Comparison of ENCODE assay signal across 1 cellular context in genomic region chr1:209620484-209620879, GRCh38.
TF ChIP-seq lines count a peak whose summit lies in the region.

No MANE protein-coding gene starts in this region.

TF ChIP-seq in SK-N-SH, 30 proteins besides CTCF, POLR2A, EP300 and RAD21 (continued from another document):
- TF ChIP-seq, protein P1, sequence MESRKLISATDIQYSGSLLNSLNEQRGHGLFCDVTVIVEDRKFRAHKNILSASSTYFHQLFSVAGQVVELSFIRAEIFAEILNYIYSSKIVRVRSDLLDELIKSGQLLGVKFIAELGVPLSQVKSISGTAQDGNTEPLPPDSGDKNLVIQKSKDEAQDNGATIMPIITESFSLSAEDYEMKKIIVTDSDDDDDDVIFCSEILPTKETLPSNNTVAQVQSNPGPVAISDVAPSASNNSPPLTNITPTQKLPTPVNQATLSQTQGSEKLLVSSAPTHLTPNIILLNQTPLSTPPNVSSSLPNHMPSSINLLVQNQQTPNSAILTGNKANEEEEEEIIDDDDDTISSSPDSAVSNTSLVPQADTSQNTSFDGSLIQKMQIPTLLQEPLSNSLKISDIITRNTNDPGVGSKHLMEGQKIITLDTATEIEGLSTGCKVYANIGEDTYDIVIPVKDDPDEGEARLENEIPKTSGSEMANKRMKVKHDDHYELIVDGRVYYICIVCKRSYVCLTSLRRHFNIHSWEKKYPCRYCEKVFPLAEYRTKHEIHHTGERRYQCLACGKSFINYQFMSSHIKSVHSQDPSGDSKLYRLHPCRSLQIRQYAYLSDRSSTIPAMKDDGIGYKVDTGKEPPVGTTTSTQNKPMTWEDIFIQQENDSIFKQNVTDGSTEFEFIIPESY (IDR thresholded peaks at IDR 0.05; ENCODE audit: borderline replicate concordance, low read depth): no peak
- TF ChIP-seq TAF1 (IDR thresholded peaks at IDR 0.05; ENCODE audit: borderline replicate concordance, low read depth, low read length) (no peak), YY1 (IDR thresholded peaks at IDR 0.05; ENCODE audit: low read depth) (no peak), ELF1 (IDR thresholded peaks at IDR 0.05) (no peak), USF2 (IDR thresholded peaks at IDR 0.05; ENCODE audit: borderline replicate concordance, low read depth, low read length) (no peak), GATA2 (CRISPR knock-in tag; IDR thresholded peaks at IDR 0.05) (no peak)
- TF ChIP-seq, protein P2, sequence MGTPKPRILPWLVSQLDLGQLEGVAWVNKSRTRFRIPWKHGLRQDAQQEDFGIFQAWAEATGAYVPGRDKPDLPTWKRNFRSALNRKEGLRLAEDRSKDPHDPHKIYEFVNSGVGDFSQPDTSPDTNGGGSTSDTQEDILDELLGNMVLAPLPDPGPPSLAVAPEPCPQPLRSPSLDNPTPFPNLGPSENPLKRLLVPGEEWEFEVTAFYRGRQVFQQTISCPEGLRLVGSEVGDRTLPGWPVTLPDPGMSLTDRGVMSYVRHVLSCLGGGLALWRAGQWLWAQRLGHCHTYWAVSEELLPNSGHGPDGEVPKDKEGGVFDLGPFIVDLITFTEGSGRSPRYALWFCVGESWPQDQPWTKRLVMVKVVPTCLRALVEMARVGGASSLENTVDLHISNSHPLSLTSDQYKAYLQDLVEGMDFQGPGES (IDR thresholded peaks at IDR 0.05; ENCODE audit: low read depth, low read length): no peak
- TF ChIP-seq, protein P3, sequence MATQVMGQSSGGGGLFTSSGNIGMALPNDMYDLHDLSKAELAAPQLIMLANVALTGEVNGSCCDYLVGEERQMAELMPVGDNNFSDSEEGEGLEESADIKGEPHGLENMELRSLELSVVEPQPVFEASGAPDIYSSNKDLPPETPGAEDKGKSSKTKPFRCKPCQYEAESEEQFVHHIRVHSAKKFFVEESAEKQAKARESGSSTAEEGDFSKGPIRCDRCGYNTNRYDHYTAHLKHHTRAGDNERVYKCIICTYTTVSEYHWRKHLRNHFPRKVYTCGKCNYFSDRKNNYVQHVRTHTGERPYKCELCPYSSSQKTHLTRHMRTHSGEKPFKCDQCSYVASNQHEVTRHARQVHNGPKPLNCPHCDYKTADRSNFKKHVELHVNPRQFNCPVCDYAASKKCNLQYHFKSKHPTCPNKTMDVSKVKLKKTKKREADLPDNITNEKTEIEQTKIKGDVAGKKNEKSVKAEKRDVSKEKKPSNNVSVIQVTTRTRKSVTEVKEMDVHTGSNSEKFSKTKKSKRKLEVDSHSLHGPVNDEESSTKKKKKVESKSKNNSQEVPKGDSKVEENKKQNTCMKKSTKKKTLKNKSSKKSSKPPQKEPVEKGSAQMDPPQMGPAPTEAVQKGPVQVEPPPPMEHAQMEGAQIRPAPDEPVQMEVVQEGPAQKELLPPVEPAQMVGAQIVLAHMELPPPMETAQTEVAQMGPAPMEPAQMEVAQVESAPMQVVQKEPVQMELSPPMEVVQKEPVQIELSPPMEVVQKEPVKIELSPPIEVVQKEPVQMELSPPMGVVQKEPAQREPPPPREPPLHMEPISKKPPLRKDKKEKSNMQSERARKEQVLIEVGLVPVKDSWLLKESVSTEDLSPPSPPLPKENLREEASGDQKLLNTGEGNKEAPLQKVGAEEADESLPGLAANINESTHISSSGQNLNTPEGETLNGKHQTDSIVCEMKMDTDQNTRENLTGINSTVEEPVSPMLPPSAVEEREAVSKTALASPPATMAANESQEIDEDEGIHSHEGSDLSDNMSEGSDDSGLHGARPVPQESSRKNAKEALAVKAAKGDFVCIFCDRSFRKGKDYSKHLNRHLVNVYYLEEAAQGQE (IDR thresholded peaks at IDR 0.05; ENCODE audit: low read depth, low read length): no peak
